Comparison of ENCODE assay signal across 1 cellular context in the genomic region with DNA sequence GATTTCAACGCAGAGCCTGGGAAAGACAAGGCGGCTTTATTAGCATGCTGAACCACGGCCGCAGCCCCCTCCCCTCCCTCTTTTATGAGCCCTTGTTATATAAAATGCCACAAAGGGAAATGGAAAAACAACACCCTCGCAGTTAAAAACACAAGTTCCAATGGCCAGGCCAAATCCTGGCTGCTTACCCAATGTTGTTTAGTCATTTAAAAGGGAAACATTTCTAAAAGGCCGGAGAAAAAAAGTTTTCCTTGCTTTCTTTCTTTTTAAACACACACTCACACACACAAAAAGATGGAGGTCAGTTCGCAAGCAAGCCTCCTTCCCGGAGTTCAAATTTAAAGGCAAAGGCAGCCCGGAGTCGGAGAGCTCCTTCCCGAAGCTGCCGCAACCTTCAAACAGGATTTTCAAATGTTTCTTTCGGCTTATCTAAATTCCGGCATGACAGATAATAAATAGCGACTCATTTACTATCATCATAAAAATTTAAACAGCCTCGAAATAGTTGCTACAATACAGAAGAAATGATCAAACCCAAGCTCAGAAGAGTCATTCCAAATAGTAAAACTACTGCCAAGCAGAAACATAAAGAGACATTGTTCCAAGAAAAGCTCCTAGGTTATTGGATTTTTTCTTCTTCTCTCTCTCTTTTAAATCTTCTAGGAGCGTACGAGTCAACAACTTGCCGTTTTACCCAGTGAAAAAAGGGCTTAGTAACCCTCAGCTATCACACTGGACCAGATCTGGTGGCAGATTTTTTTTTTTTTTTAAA.
A peak's percentile ranks its signal among the peaks of the same experiment; 100 is the strongest.
TF ChIP-seq lines count a peak whose summit lies in the region.

No MANE protein-coding gene starts in this region.

TF ChIP-seq in H1, 55 proteins besides CTCF, POLR2A, EP300 and RAD21 (continued from another document):
- 0 out of 4 replicates have a peak, but pooled peaks of 1 of the 2 experiments have one; percentile 26 for TF ChIP-seq SIN3A (conservative IDR thresholded peaks at IDR 0.05 in 1 of 2, IDR thresholded peaks at IDR 0.05 in 1 of 2; ENCODE audit: low read depth in 1 of 2, low read length in 2 of 2)
